2 cellular contexts compared by ENCODE assay signal in genomic region chr5:56446728-56447127, GRCh38.
TF ChIP-seq lines count a peak whose summit lies in the region.

No MANE protein-coding gene starts in this region.

TF ChIP-seq in HepG2, 621 proteins besides CTCF, POLR2A, EP300 and RAD21 (continued from another document):
- TF ChIP-seq REPIN1 (CRISPR knock-in tag; IDR thresholded peaks at IDR 0.05; ENCODE audit: borderline replicate concordance, low read depth) = 0 out of 2 replicates have a peak, but pooled peaks have one; percentile 5
- TF ChIP-seq MAZ (IDR thresholded peaks at IDR 0.05; ENCODE audit: borderline replicate concordance, low read depth, low read length) = no peak
- TF ChIP-seq MAZ (CRISPR knock-in tag; IDR thresholded peaks at IDR 0.05; ENCODE audit: low read depth) = no peak

TF ChIP-seq in K562, 482 proteins besides CTCF, POLR2A, EP300 and RAD21 (continued from another document):
- peak; percentile 72 for TF ChIP-seq RBM25 (IDR thresholded peaks at IDR 0.05; ENCODE audit: low read depth, low read length, severe bottlenecking)
- TF ChIP-seq STAT5A (IDR thresholded peaks at IDR 0.05; ENCODE audit: borderline replicate concordance, low read length) = no peak
- TF ChIP-seq U2AF1 (optimal IDR thresholded peaks at IDR 0.05; ENCODE audit: low read depth, low read length) = no peak
TF ChIP-seq in K562: peak in this region for 2.
